8 cellular contexts compared by ENCODE assay signal in genomic region chr20:29497261-29497671, GRCh38.
DNase-seq lines count a peak whose midpoint lies in the region; ATAC-seq lines count a peak whose summit lies in the region.

No MANE protein-coding gene starts in this region.

- peak; percentile 63 for DNase-seq in DMS53 treated with DMSO at 0.1 percent for 48 hours (lab: John Stamatoyannopoulos, UW; ENCODE audit: unreplicated experiment)
- peak; percentile 14 for DNase-seq in NCI-H1048 (lab: John Stamatoyannopoulos, UW)
- DNase-seq in T1000 (lab: John Stamatoyannopoulos, UW): peak; percentile 15
- DNase-seq in mesenteric fat pad (ENCODE audit: low spot score): peak; percentile 90
- DNase-seq in NK-92 treated with Interleukin-12 subunit alpha and Interleukin-12 subunit beta, amount 100 ng/mL, for 24 hours (lab: John Stamatoyannopoulos, UW): no peak

- ATAC-seq in GM18520 (IDR thresholded peaks at IDR 0.05; ENCODE audit: unreplicated experiment) (no peak), GM19324 (IDR thresholded peaks at IDR 0.05; ENCODE audit: low FRiP score, unreplicated experiment) (no peak), HG03457 (IDR thresholded peaks at IDR 0.05; ENCODE audit: unreplicated experiment) (no peak)
